Comparison of ENCODE assay signal across 10 cellular contexts in the genomic region with DNA sequence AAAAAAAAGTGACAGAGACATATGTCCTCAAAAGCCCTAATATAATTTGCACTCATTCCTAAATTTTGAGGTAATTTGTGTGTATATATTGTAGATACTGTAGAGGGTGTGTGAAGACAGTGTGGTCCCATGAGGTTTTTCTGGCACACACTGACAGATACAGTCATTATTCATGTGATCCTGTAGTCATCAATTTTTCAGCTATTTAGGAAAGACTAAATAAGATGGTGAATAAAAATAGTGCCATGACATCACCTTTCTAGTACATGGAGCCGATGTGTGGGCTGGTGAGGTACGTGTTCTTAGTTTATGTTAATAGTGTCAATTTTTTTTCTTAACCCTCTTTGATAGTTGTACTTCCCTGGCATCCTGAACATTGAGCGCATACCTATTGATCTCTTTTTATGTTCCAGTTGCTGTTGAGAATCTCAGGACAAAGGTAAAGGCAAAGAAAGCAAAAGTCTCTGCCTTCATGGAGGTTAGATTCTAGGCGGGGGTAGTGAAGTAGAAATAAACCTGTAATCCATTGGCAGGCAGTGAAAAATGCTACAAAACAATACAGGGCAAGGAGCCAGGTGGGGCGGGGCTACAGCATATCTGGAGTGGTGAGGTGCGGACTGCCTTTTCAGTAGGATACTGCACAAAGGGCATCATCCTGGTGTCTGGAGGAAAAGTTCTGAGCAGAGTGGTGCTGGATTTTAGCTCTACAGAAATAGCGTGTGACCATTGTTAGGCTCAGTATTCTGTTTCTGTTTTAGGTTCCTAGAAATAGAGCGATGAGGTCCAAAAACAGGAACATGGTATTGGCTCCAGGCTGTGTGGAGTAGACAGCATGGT.
DNase-seq lines count a peak whose midpoint lies in the region; ATAC-seq and TF ChIP-seq lines count a peak whose summit lies in the region.
"Had no signal": no experiment of that assay in that cellular context is flagged by ENCODE, and none has a peak within 500 bp of the region (broad histone marks: within the 10 kb centered on the region; RNA-seq: fewer than 3 reads in every experiment).

No MANE protein-coding gene starts in this region.

- no peak overlapping the region for H2AFZ ChIP-seq in fibroblast of lung (ENCODE audit: low read length)

- H3K9ac ChIP-seq in fibroblast of lung (ENCODE audit: insufficient read depth, low read length): no peak overlapping the region

- DNase-seq in GM10266 (ENCODE audit: extremely low spot score): peak; percentile 10
- DNase-seq in NOMO-1 treated with dmso at 0.1 percent for 144 hours (lab: John Stamatoyannopoulos, UW; ENCODE audit: unreplicated experiment): peak; percentile 2
- DNase-seq in fibroblast of lung (ENCODE audit: low read depth in 2 of 2): peak; percentile 8 to 60
- DNase-seq in pons (ENCODE audit: low spot score): peak; percentile 22
- DNase-seq in NAMALWA (ENCODE audit: low spot score): no peak
- DNase-seq in activated CD4-positive, alpha-beta T cell treated with anti-CD3 and anti-CD28 coated beads, Interleukin-2, amount 50 U/mL, for 4 hours: no peak
- DNase-seq in globus pallidus (ENCODE audit: low spot score): no peak
- DNase-seq: CD4-positive, alpha-beta T cell had no signal

- ATAC-seq in HG02571 (IDR thresholded peaks at IDR 0.05; ENCODE audit: unreplicated experiment): no peak

- no peaks in the 10 kb centered on the region for H3K27me3 ChIP-seq in fibroblast of lung (ENCODE audit: control insufficient read depth, insufficient read depth, low read length)

- H3K27ac ChIP-seq in fibroblast of lung (ENCODE audit: insufficient read depth, low read length): no peak overlapping the region

- H3K4me1 ChIP-seq in fibroblast of lung (ENCODE audit: control insufficient read depth, extremely low read depth, insufficient read depth, low read length): peaks cover 15% of the 10 kb centered on the region
- H3K4me1 ChIP-seq: HAP-1 had no signal

- peaks cover 3% of the 10 kb centered on the region for H3K79me2 ChIP-seq in fibroblast of lung (ENCODE audit: control insufficient read depth, insufficient read depth, low read length)

- H3K4me3 ChIP-seq in fibroblast of lung (replicated peaks in 1 of 4; ENCODE audit: control extremely low read depth in 1 of 4, insufficient read depth in 1 of 4, low read depth in 3 of 4, low read length in 4 of 4): no peak overlapping the region
- H3K4me3 ChIP-seq: HAP-1 had no signal

- TF ChIP-seq CTCF in GM10266 (IDR thresholded peaks at IDR 0.05; ENCODE audit: control insufficient read depth, insufficient read depth, low read depth, missing control alignments): no peak
- no peak for TF ChIP-seq CTCF in fibroblast of lung (conservative IDR thresholded peaks at IDR 0.05 in 1 of 2, IDR thresholded peaks at IDR 0.05 in 1 of 2; ENCODE audit: low read depth in 1 of 2, low read length in 2 of 2)

- H3K36me3 ChIP-seq in fibroblast of lung (ENCODE audit: control insufficient read depth, insufficient read depth, low read length): no peaks in the 10 kb centered on the region
- H3K36me3 ChIP-seq: HAP-1 had no signal

- H3K4me2 ChIP-seq in fibroblast of lung (ENCODE audit: extremely low read depth, insufficient read depth, low read length): no peak overlapping the region

- H3K9me3 ChIP-seq in fibroblast of lung (ENCODE audit: control insufficient read depth, insufficient read depth, low read depth, low read length): no peaks in the 10 kb centered on the region
- H3K9me3 ChIP-seq: HAP-1 had no signal

- no peaks in the 10 kb centered on the region for H4K20me1 ChIP-seq in fibroblast of lung (ENCODE audit: control insufficient read depth, extremely low read depth, insufficient read depth, low read length)

Comparison
In these comparisons a context has a peak if more than half of its experiments do, and no peak if none do; other contexts are left out.
1. DNase-seq: peak in GM10266 (single experiment), NOMO-1 treated with dmso at 0.1 percent for 144 hours (single experiment), fibroblast of lung (2 of 2) and pons (single experiment); none in NAMALWA (single experiment), activated CD4-positive, alpha-beta T cell treated with anti-CD3 and anti-CD28 coated beads, Interleukin-2, amount 50 U/mL, for 4 hours (0 of 2) and globus pallidus (single experiment).